ENCODE assay signal across 1 cellular context in genomic region chr2:54429811-54430600, GRCh38.
TF ChIP-seq lines count a peak whose summit lies in the region.

No MANE protein-coding gene starts in this region.

TF ChIP-seq in GM23338, 12 proteins besides CTCF, POLR2A, EP300 and RAD21 (continued from another document):
- no peak for TF ChIP-seq ZNF462 (CRISPR knock-in tag; IDR thresholded peaks at IDR 0.05)
- TF ChIP-seq REST (IDR thresholded peaks at IDR 0.05; ENCODE audit: unreplicated experiment): no peak
- no peak for TF ChIP-seq POLR2AphosphoS5 (IDR thresholded peaks at IDR 0.05; ENCODE audit: low read depth)
- no peak for TF ChIP-seq ZNF331 (CRISPR knock-in tag; IDR thresholded peaks at IDR 0.05; ENCODE audit: low read depth)
